In genomic region chr22:21055564-21055834, GRCh38 we compare ENCODE assay signal across 1 cellular context.
TF ChIP-seq lines count a peak whose summit lies in the region.

No MANE protein-coding gene starts in this region.

TF ChIP-seq in K562, 482 proteins besides CTCF, POLR2A, EP300 and RAD21:
- TF ChIP-seq CHAMP1 (IDR thresholded peaks at IDR 0.05) (no peak), ZNF740 (CRISPR knock-in tag; IDR thresholded peaks at IDR 0.05) (no peak), ZNF740 (tag; IDR thresholded peaks at IDR 0.05) (no peak), EP400 (IDR thresholded peaks at IDR 0.05) (no peak), TSC22D4 (tag; IDR thresholded peaks at IDR 0.05) (0 out of 2 replicates have a peak, but pooled peaks have one; percentile 3), ZC3H4 (CRISPR knock-in tag; IDR thresholded peaks at IDR 0.05; ENCODE audit: borderline replicate concordance) (0 out of 2 replicates have a peak, but pooled peaks have one; percentile 2), GABPB1 (CRISPR knock-in tag; IDR thresholded peaks at IDR 0.05) (no peak), THAP12 (CRISPR knock-in tag; IDR thresholded peaks at IDR 0.05) (peak; percentile 77), PCBP2 (IDR thresholded peaks at IDR 0.05; ENCODE audit: low read depth, low read length, poor library complexity, severe bottlenecking) (no peak), PHB (CRISPR knock-in tag; IDR thresholded peaks at IDR 0.05) (peak; percentile 26; the same call in 1 of the 2 replicates), ZNF655 (CRISPR knock-in tag; IDR thresholded peaks at IDR 0.05) (no peak), ZNF644 (tag; IDR thresholded peaks at IDR 0.05; ENCODE audit: low read depth) (no peak), HNRNPUL1 (IDR thresholded peaks at IDR 0.05; ENCODE audit: low read length) (no peak), SMARCE1 (IDR thresholded peaks at IDR 0.05) (no peak), FOXA1 (IDR thresholded peaks at IDR 0.05; ENCODE audit: borderline replicate concordance) (no peak), ZNF133 (CRISPR knock-in tag; IDR thresholded peaks at IDR 0.05) (no peak), NBN (IDR thresholded peaks at IDR 0.05; ENCODE audit: low read depth) (no peak), SAP30 (IDR thresholded peaks at IDR 0.05; ENCODE audit: borderline replicate concordance, insufficient read depth, low read depth, low read length, poor library complexity, severe bottlenecking) (no peak), SREBF2 (CRISPR knock-in tag; IDR thresholded peaks at IDR 0.05) (no peak), XRCC5 (IDR thresholded peaks at IDR 0.05; ENCODE audit: low read depth, low read length) (no peak), ELK3 (CRISPR knock-in tag; IDR thresholded peaks at IDR 0.05) (no peak), MTA3 (IDR thresholded peaks at IDR 0.05; ENCODE audit: borderline replicate concordance) (peak; percentile 27; the same call in 1 of the 2 replicates), KAT2B (IDR thresholded peaks at IDR 0.05; ENCODE audit: low read depth, low read length) (no peak), MBD2 (IDR thresholded peaks at IDR 0.05; ENCODE audit: borderline replicate concordance, low read depth) (peak; percentile 18; the same call in 1 of the 2 replicates), SREBF1 (IDR thresholded peaks at IDR 0.05; ENCODE audit: borderline replicate concordance, low read depth, low read length) (no peak), ZHX1 (conservative IDR thresholded peaks at IDR 0.05; ENCODE audit: low read length) (no peak), DLX4 (CRISPR knock-in tag; IDR thresholded peaks at IDR 0.05) (no peak), ETV6 (IDR thresholded peaks at IDR 0.05; ENCODE audit: borderline replicate concordance in 1 of 2, low read depth in 2 of 2, low read length in 1 of 2) (no peak), ETV6 (CRISPR knock-in tag; IDR thresholded peaks at IDR 0.05; ENCODE audit: borderline replicate concordance) (no peak), ZNF778 (CRISPR knock-in tag; IDR thresholded peaks at IDR 0.05) (no peak), ZNF551 (CRISPR knock-in tag; IDR thresholded peaks at IDR 0.05) (no peak), ZNF830 (CRISPR knock-in tag; IDR thresholded peaks at IDR 0.05) (0 out of 2 replicates have a peak, but pooled peaks have one; percentile 20), GTF2F1 (IDR thresholded peaks at IDR 0.05; ENCODE audit: low read depth, low read length) (no peak), E4F1 (CRISPR knock-in tag; IDR thresholded peaks at IDR 0.05; ENCODE audit: borderline replicate concordance) (no peak), NRF1 (conservative IDR thresholded peaks at IDR 0.05 in 1 of 2, IDR thresholded peaks at IDR 0.05 in 1 of 2) (no peak), SMAD3 (CRISPR knock-in tag; conservative IDR thresholded peaks at IDR 0.05) (no peak), ZFP30 (CRISPR knock-in tag; IDR thresholded peaks at IDR 0.05; ENCODE audit: borderline replicate concordance) (no peak), LCOR (CRISPR knock-in tag; IDR thresholded peaks at IDR 0.05) (no peak), PURB (CRISPR knock-in tag; IDR thresholded peaks at IDR 0.05; ENCODE audit: low read depth) (no peak), ELF2 (CRISPR knock-in tag; IDR thresholded peaks at IDR 0.05) (peak; percentile 35; the same call in 1 of the 2 replicates), SRSF1 (IDR thresholded peaks at IDR 0.05; ENCODE audit: low read depth, low read length) (no peak), ZNF707 (CRISPR knock-in tag; conservative IDR thresholded peaks at IDR 0.05) (no peak), TFE3 (CRISPR knock-in tag; IDR thresholded peaks at IDR 0.05) (no peak), ZNF408 (CRISPR knock-in tag; IDR thresholded peaks at IDR 0.05; ENCODE audit: low read depth) (no peak), WHSC1 (IDR thresholded peaks at IDR 0.05; ENCODE audit: low read length) (no peak), CAMTA2 (CRISPR knock-in tag; conservative IDR thresholded peaks at IDR 0.05) (0 out of 2 replicates have a peak, but pooled peaks have one; percentile 58), HDAC6 (IDR thresholded peaks at IDR 0.05; ENCODE audit: low read depth, low read length) (no peak), KLF13 (tag; IDR thresholded peaks at IDR 0.05; ENCODE audit: borderline replicate concordance, low read depth) (no peak), FOXP1 (CRISPR knock-in tag; IDR thresholded peaks at IDR 0.05) (no peak)
